In the genomic region with DNA sequence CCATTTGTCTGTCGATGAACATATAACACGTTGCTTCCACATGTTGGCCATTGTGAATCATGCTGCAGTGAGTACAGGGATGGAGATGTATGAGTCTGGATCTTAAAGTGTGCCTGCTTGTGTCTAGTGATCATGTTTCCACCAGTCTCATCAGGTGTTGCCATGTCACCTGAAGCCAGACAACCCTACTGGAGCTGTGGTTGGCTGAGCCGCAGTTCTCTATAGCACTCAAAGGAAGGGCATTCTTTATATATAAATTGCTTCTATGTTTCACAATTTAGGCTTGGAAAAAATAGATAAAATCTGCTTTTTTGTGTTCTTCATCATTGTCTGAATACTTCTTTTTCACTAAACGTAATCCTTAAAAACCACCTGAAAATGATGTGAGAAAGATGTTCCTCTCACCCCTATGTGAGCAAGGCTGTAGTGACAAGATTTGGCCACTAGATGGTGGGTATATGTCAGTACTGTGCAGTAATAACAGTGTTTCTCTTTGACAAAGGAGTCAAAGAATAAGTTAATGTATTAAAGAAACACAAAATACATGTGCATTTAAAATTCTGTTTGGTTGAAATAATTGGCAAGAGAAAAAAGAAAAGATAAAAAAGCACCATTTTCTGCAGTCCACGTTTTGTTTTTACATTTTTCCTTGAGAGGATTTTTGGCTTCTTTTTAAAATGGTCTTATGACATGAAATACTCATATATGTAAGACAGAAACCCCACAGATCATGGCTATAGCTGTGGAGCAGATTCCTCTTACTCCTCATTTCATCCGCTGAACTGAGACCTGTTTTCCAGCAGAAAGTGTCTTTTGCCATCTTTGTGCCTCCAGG, we compare ENCODE assay signal across 8 cellular contexts.
DNase-seq lines count a peak whose midpoint lies in the region; ATAC-seq, FAIRE-seq and TF ChIP-seq lines count a peak whose summit lies in the region.

No MANE protein-coding gene starts in this region.

- peak; percentile 84 for FAIRE-seq in urothelium cell line (lab: Jason Lieb, UNC)

- H3K4me3 Mint-ChIP-seq in osteocyte (ENCODE audit: unreplicated experiment) = no peak overlapping the region

- peaks cover 5% of the 10 kb centered on the region for H3K9me3 Mint-ChIP-seq in osteocyte (ENCODE audit: unreplicated experiment)

- H3K36me3 Mint-ChIP-seq in osteocyte (ENCODE audit: unreplicated experiment) = no peaks in the 10 kb centered on the region

- peak; percentile 92 for TF ChIP-seq CTCF in osteocyte (IDR thresholded peaks at IDR 0.05)

- ATAC-seq in GM19035 (IDR thresholded peaks at IDR 0.05; ENCODE audit: unreplicated experiment) (peak; percentile 96), HG03280 (IDR thresholded peaks at IDR 0.05; ENCODE audit: unreplicated experiment) (peak; percentile 83)

- H3K27me3 Mint-ChIP-seq in osteocyte (ENCODE audit: unreplicated experiment) = no peaks in the 10 kb centered on the region

- H3K4me1 Mint-ChIP-seq in osteocyte (ENCODE audit: unreplicated experiment) = peaks cover 6% of the 10 kb centered on the region

- DNase-seq in CMK (ENCODE audit: low read depth) (peak; percentile 32), NOMO-1 treated with DMSO at 0.1 percent for 48 hours (lab: John Stamatoyannopoulos, UW; ENCODE audit: unreplicated experiment) (peak; percentile 34), fibroblast of peridontal ligament (ENCODE audit: extremely low read depth) (peak; percentile 80), osteocyte (ENCODE audit: extremely low spot score, unreplicated experiment) (no peak), urothelium cell line (ENCODE audit: low spot score) (peak; percentile 44)
- peak; percentile 54 for DNase-seq in activated CD8-positive, alpha-beta memory T cell treated with anti-CD3 and anti-CD28 coated beads, Interleukin-2, amount 50 U/mL, for 48 hours

- H3K27ac Mint-ChIP-seq in osteocyte (ENCODE audit: unreplicated experiment) = no peak overlapping the region
